In genomic region chr11:72813740-72814138, GRCh38 we compare ENCODE assay signal across 8 cellular contexts. TPM values are rescaled to one million over a fixed set of nuclear protein-coding genes. Genes with fewer than 3 reads are reported as not detected.
A peak's percentile ranks its signal among the peaks of the same experiment; 100 is the strongest.
DNase-seq lines count a peak whose midpoint lies in the region; ATAC-seq and TF ChIP-seq lines count a peak whose summit lies in the region.

No MANE protein-coding gene starts in this region.

- no peaks in the 10 kb centered on the region for H3K9me3 ChIP-seq in body of pancreas
- H3K9me3 ChIP-seq in smooth muscle cell (replicated peaks; ENCODE audit: low read depth): no peaks in the 10 kb centered on the region

- no peaks in the 10 kb centered on the region for H3F3A ChIP-seq in smooth muscle cell (ENCODE audit: low read depth)

- H3K4me3 ChIP-seq in body of pancreas (peak overlapping the region; percentile 50 to 69), smooth muscle cell (peak overlapping the region; percentile 72)

- peak; percentile 67 for ATAC-seq in activated CD8-positive, alpha-beta memory T cell treated with anti-CD3 and anti-CD28 coated beads, Interleukin-2, amount 10 ng/mL, durations not matched to agents 7 days and 5 days
- ATAC-seq in GM21825 (IDR thresholded peaks at IDR 0.05; ENCODE audit: unreplicated experiment) (peak; percentile 43), body of pancreas (peak; percentile 88)

- peaks cover 8% of the 10 kb centered on the region for H3K79me2 ChIP-seq in smooth muscle cell (ENCODE audit: low read depth)

- H3K4me2 ChIP-seq in smooth muscle cell: peak overlapping the region; percentile 99

- TF ChIP-seq CTCF in body of pancreas (IDR thresholded peaks at IDR 0.05): no peak
- no peak for TF ChIP-seq CTCF in smooth muscle cell (IDR thresholded peaks at IDR 0.05; ENCODE audit: borderline replicate concordance, insufficient read depth, poor library complexity, severe bottlenecking)

- 0% methylated on average over 11 to 30 of the region's 34 CpGs for WGBS in body of pancreas, 2 donors
- WGBS in smooth muscle cell (ENCODE audit: low lambda C conversion rate): 2% methylated on average over 27 of the region's 34 CpGs

- in situ Hi-C loops in KBM-7 (cut with MboI; ENCODE audit: low pct_unique_long_range_greater_than_20kb, low sequenced_read_pairs): no loop called here

- peak overlapping the region; percentile 2 for H2AFZ ChIP-seq in smooth muscle cell (ENCODE audit: low read depth)

- intact Hi-C loops in body of pancreas (cut with DNase I): no loop called here

- H3K36me3 ChIP-seq in body of pancreas (replicated peaks in 1 of 2; ENCODE audit: insufficient read depth in 1 of 2, low read depth in 2 of 2) (peaks cover 0 to 1% of the 10 kb centered on the region in 2 donors), smooth muscle cell (ENCODE audit: low read depth) (no peaks in the 10 kb centered on the region)

- H3K9me3 Mint-ChIP-seq in activated CD8-positive, alpha-beta memory T cell treated with anti-CD3 and anti-CD28 coated beads, Interleukin-2, amount 10 ng/mL, durations not matched to agents 7 days and 5 days (ENCODE audit: low read depth): no peaks in the 10 kb centered on the region

- H3K27ac Mint-ChIP-seq in activated CD8-positive, alpha-beta memory T cell treated with anti-CD3 and anti-CD28 coated beads, Interleukin-2, amount 10 ng/mL, durations not matched to agents 7 days and 5 days: peak overlapping the region; percentile 91

- no peaks in the 10 kb centered on the region for H3K27me3 ChIP-seq in body of pancreas
- no peaks in the 10 kb centered on the region for H3K27me3 ChIP-seq in smooth muscle cell (ENCODE audit: low read depth)

- H4K20me1 ChIP-seq in smooth muscle cell (ENCODE audit: low read depth): no peaks in the 10 kb centered on the region

- peak overlapping the region; percentile 95 to 99 (median 98) for H3K27ac ChIP-seq in body of pancreas
- peak overlapping the region; percentile 99 for H3K27ac ChIP-seq in smooth muscle cell (ENCODE audit: low read depth)

- H3K4me1 Mint-ChIP-seq in activated CD8-positive, alpha-beta memory T cell treated with anti-CD3 and anti-CD28 coated beads, Interleukin-2, amount 10 ng/mL, durations not matched to agents 7 days and 5 days: peaks cover 55% of the 10 kb centered on the region

- no peaks in the 10 kb centered on the region for H3K27me3 Mint-ChIP-seq in activated CD8-positive, alpha-beta memory T cell treated with anti-CD3 and anti-CD28 coated beads, Interleukin-2, amount 10 ng/mL, durations not matched to agents 7 days and 5 days

- peaks cover 56% of the 10 kb centered on the region for H3K36me3 Mint-ChIP-seq in activated CD8-positive, alpha-beta memory T cell treated with anti-CD3 and anti-CD28 coated beads, Interleukin-2, amount 10 ng/mL, durations not matched to agents 7 days and 5 days

- H3K9ac ChIP-seq in smooth muscle cell (ENCODE audit: low read depth): peak overlapping the region; percentile 99

- peak overlapping the region; percentile 90 for H3K4me3 Mint-ChIP-seq in activated CD8-positive, alpha-beta memory T cell treated with anti-CD3 and anti-CD28 coated beads, Interleukin-2, amount 10 ng/mL, durations not matched to agents 7 days and 5 days

- CTCF ChIA-PET in activated CD8-positive, alpha-beta memory T cell treated with anti-CD3 and anti-CD28 coated beads, Interleukin-2, amount 10 ng/mL, durations not matched to agents 7 days and 5 days (lab: Charles Lee): interaction anchor here (0.8 to 5.9 kb wide), 18 partner anchors 10 to 365 kb away, joined by 3 to 63 read pairs (median 4); partner anchors contain the start of genes FCHSD2 and STARD10

- peak in 1 of 3 donors; percentile 58 for TF ChIP-seq POLR2A in body of pancreas (IDR thresholded peaks at IDR 0.05)

- H3K4me1 ChIP-seq in body of pancreas (peaks cover 23% of the 10 kb centered on the region), smooth muscle cell (ENCODE audit: low read depth) (peaks cover 15% of the 10 kb centered on the region)

- peak; percentile 86 for DNase-seq in activated CD8-positive, alpha-beta memory T cell treated with anti-CD3 and anti-CD28 coated beads, Interleukin-2, amount 10 ng/mL, durations not matched to agents 7 days and 5 days
- DNase-seq in activated CD8-positive, alpha-beta memory T cell treated with anti-CD3 and anti-CD28 coated beads for 24 hours: no peak
- DNase-seq in KBM-7 (peak; percentile 88), RPMI8226 (peak; percentile 84), body of pancreas (peak; percentile 81 to 87 (median 81)), iris pigment epithelial cell (ENCODE audit: low read depth) (peak; percentile 80), smooth muscle cell (lab: John Stamatoyannopoulos, UW; ENCODE audit: unreplicated experiment) (no peak)

RNA-seq across cellular contexts. Expression of gene ATG16L2, which starts 0.5 kb away (rescaled TPM):
- total RNA-seq in activated CD8-positive, alpha-beta memory T cell treated with anti-CD3 and anti-CD28 coated beads, Interleukin-2, amount 10 ng/mL, durations not matched to agents 7 days and 5 days: 100 to 1,000 TPM; 103 to 168 TPM
- total RNA-seq in body of pancreas (10 to 100 TPM; 27.5 to 28.3 TPM), smooth muscle cell (3.1 and 9.3 TPM in 2 replicates)
- polyA plus RNA-seq in smooth muscle cell: 7.4 and 16.1 TPM in 2 replicates

RNA-seq across cellular contexts. Expression of gene STARD10, which starts 19.9 kb away (rescaled TPM):
- 10 to 100 TPM in 1 of 2 experiments, 1 to 10 TPM in 1; 8.4 to 18.4 TPM for total RNA-seq in activated CD8-positive, alpha-beta memory T cell treated with anti-CD3 and anti-CD28 coated beads, Interleukin-2, amount 10 ng/mL, durations not matched to agents 7 days and 5 days
- total RNA-seq in body of pancreas (100 to 1,000 TPM; 122 to 209 TPM), smooth muscle cell (87.7 and 113 TPM in 2 replicates)
- polyA plus RNA-seq in smooth muscle cell: 130 and 249 TPM in 2 replicates

Comparison
In these comparisons a context has a peak if more than half of its experiments do, and no peak if none do; other contexts are left out.
1. DNase-seq: peak in activated CD8-positive, alpha-beta memory T cell treated with anti-CD3 and anti-CD28 coated beads, Interleukin-2, amount 10 ng/mL, durations not matched to agents 7 days and 5 days (single experiment), KBM-7 (single experiment), RPMI8226 (single experiment), body of pancreas (4 of 4) and iris pigment epithelial cell (single experiment); none in activated CD8-positive, alpha-beta memory T cell treated with anti-CD3 and anti-CD28 coated beads for 24 hours (single experiment) and smooth muscle cell (single experiment).
2. Peak in every context shown above with its lines, with median percentiles within 50 percentile points of each other: ATAC-seq.